Comparison of ENCODE assay signal across 14 cellular contexts in the genomic region with DNA sequence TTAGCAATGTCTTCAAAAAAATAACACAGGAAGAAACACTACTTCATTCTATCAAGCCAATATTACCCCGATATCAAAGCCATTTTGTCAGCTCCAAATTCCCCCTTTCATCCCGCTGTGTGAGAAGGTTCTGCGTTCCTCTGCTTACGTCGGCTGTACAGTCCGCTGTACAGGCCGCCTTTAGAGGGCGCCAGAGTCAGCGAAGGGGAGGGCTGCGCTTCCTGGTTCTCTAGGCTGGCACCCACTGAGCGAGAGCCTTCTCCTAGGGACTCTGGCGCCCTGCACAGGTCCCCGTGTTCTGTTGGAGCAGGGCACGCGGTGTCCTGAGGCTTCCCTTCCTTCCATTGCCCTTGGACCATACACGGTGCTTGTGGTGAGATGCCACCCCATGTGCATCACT. TPM values are rescaled to one million over a fixed set of nuclear protein-coding genes. Genes with fewer than 3 reads are reported as not detected.
DNase-seq lines count a peak whose midpoint lies in the region; ATAC-seq, FAIRE-seq and TF ChIP-seq lines count a peak whose summit lies in the region.
"Had no signal": no experiment of that assay in that cellular context is flagged by ENCODE, and none has a peak within 500 bp of the region (broad histone marks: within the 10 kb centered on the region; RNA-seq: fewer than 3 reads in every experiment).

No MANE protein-coding gene starts in this region.

- TF ChIP-seq EP300 in HepG2 (IDR thresholded peaks at IDR 0.05; ENCODE audit: low read depth in 2 of 2, low read length in 2 of 2) (no peak), HepG2 (CRISPR knock-in tag; IDR thresholded peaks at IDR 0.05; ENCODE audit: borderline replicate concordance) (no peak), K562 (IDR thresholded peaks at IDR 0.05; ENCODE audit: low read length) (no peak)

- DNase-seq in HepG2 (ENCODE audit: low spot score) = no peak
- DNase-seq in right lobe of liver = no peak
- no peak for DNase-seq in IMR-90
- DNase-seq in K562 (ENCODE audit: extremely low read depth in 1 of 4, low spot score in 3 of 4) = peak in 2 of 4 experiments; percentile 17 to 65
- DNase-seq in type B pancreatic cell (ENCODE audit: extremely low spot score, unreplicated experiment) = no peak
- no peak for DNase-seq in 8988T
- DNase-seq: activated T-cell treated with anti-CD3 and anti-CD28 coated beads for 4 hours, caudate nucleus had no signal

- 0% methylated on average over 1 of the region's 16 CpGs for WGBS in HepG2 (ENCODE audit: low lambda C conversion rate)
- 36% methylated on average over 10 of the region's 16 CpGs for WGBS in right lobe of liver (ENCODE audit: insufficient coverage, low coverage, low lambda C conversion rate, missing lambda C conversion rate)
- no CpG with 5 or more reads among the region's 16 CpGs for WGBS in IMR-90 (ENCODE audit: extremely low coverage in 2 of 2, insufficient read length in 1 of 2), 2 experiments
- WGBS in K562 (ENCODE audit: insufficient coverage, low coverage, missing lambda C conversion rate) = 19% methylated on average over 13 of the region's 16 CpGs

- no peaks in the 10 kb centered on the region for H3K9me3 Mint-ChIP-seq in type B pancreatic cell
- H3K9me3 Mint-ChIP-seq: stimulated activated naive CD8-positive, alpha-beta T cell treated with anti-CD3 and anti-CD28 coated beads, Interleukin-15, amount 100 ng/mL, for 72 hours had no signal

- H2AK9ac ChIP-seq in IMR-90 (replicated peaks; ENCODE audit: low read depth, low read length, poor library complexity) = peak overlapping the region; percentile 16

- H3K4me1 Mint-ChIP-seq in type B pancreatic cell (ENCODE audit: unreplicated experiment) = no peaks in the 10 kb centered on the region
- H3K4me1 Mint-ChIP-seq: stimulated activated naive CD8-positive, alpha-beta T cell treated with anti-CD3 and anti-CD28 coated beads, Interleukin-15, amount 100 ng/mL, for 72 hours had no signal

- H3K27me3 ChIP-seq in HepG2 (ENCODE audit: control insufficient read depth in 1 of 2, insufficient read depth in 2 of 2, low read length in 2 of 2) (no peaks in the 10 kb centered on the region), right lobe of liver (no peaks in the 10 kb centered on the region), IMR-90 (ENCODE audit: control insufficient read depth, insufficient read depth, low read length) (no peaks in the 10 kb centered on the region), K562 (ENCODE audit: control insufficient read depth in 2 of 2, insufficient read depth in 2 of 2, low read length in 2 of 2) (peaks cover 0 to 3% of the 10 kb centered on the region in 2 experiments; a peak in 2 of 5 replicates)
- H3K27me3 ChIP-seq: neutrophil had no signal

- no peak overlapping the region for H3K4me3 ChIP-seq in HepG2 (replicated peaks in 1 of 3; ENCODE audit: insufficient read depth in 1 of 3, low read depth in 2 of 3, low read length in 3 of 3)
- H3K4me3 ChIP-seq in right lobe of liver = no peak overlapping the region
- H3K4me3 ChIP-seq in IMR-90 (ENCODE audit: insufficient read depth, low read depth, low read length) = no peak overlapping the region
- no peak overlapping the region for H3K4me3 ChIP-seq in K562

- FAIRE-seq in HepG2 (lab: Jason Lieb, UNC) (no peak), K562 (lab: Jason Lieb, UNC) (peak; percentile 71)

- H2BK20ac ChIP-seq in IMR-90 (ENCODE audit: low read depth, low read length) = no peak overlapping the region

- TF ChIP-seq CTCF in HepG2 (CRISPR knock-in tag; IDR thresholded peaks at IDR 0.05) (peak; percentile 50), right lobe of liver (IDR thresholded peaks at IDR 0.05) (peak in 1 of 4 donors; percentile 8), IMR-90 (conservative IDR thresholded peaks at IDR 0.05; ENCODE audit: low read depth, low read length) (no peak), K562 (IDR thresholded peaks at IDR 0.05 in 2 of 3, conservative IDR thresholded peaks at IDR 0.05 in 1 of 3; ENCODE audit: insufficient read depth in 2 of 3, low read depth in 1 of 3, low read length in 3 of 3) (peak; percentile 65 to 73 (median 73)), type B pancreatic cell (conservative IDR thresholded peaks at IDR 0.05) (peak; percentile 25)

- ATAC-seq in HepG2 = peak; percentile 54; the same call in 2 of the 3 replicates
- ATAC-seq in right lobe of liver = no peak
- ATAC-seq in IMR-90 (ENCODE audit: low read depth) = no peak
- ATAC-seq in K562 = peak; percentile 99
- no peak for ATAC-seq in HG02588 (IDR thresholded peaks at IDR 0.05; ENCODE audit: unreplicated experiment)
- ATAC-seq in GM19351 (IDR thresholded peaks at IDR 0.05; ENCODE audit: unreplicated experiment) = no peak
- ATAC-seq: left lobe of liver; stimulated activated naive CD8-positive, alpha-beta T cell treated with anti-CD3 and anti-CD28 coated beads, Interleukin-15, amount 100 ng/mL, for 72 hours had no signal

- no peak overlapping the region for H3K9ac ChIP-seq in HepG2 (ENCODE audit: insufficient read depth, low read depth, low read length)
- no peak overlapping the region for H3K9ac ChIP-seq in IMR-90 (ENCODE audit: low read depth, low read length)
- H3K9ac ChIP-seq in K562 (ENCODE audit: insufficient read depth in 1 of 2, low read depth in 2 of 2, low read length in 2 of 2) = no peak overlapping the region

- dilution Hi-C loops in IMR-90 (cut with HindIII; ENCODE audit: low sequenced_read_pairs, unreplicated experiment) = no loop called here

- H3K79me2 ChIP-seq in HepG2 (ENCODE audit: insufficient read depth, low read length) (no peaks in the 10 kb centered on the region), K562 (ENCODE audit: control insufficient read depth, insufficient read depth, low read length) (no peaks in the 10 kb centered on the region)

- no peak overlapping the region for H2AK5ac ChIP-seq in IMR-90 (ENCODE audit: low read depth, low read length)

- in situ Hi-C loops in HepG2 (cut with HindIII; ENCODE audit: extremely low pct_ligation_motif_present, low pct_unique_long_range_greater_than_20kb) (no loop called here), IMR-90 (cut with MboI; ENCODE audit: low sequenced_read_pairs) (no loop called here), K562 (cut with MboI) (no loop called here)

- H3K18ac ChIP-seq in IMR-90 (ENCODE audit: low read depth, low read length) = no peak overlapping the region

- no peak overlapping the region for H4K5ac ChIP-seq in IMR-90 (ENCODE audit: low read depth, low read length)

- no peak overlapping the region for H3K27ac Mint-ChIP-seq in type B pancreatic cell

- H3K23ac ChIP-seq in IMR-90 (ENCODE audit: low read depth, low read length) = no peak overlapping the region

- H3K4me3 Mint-ChIP-seq in type B pancreatic cell = no peak overlapping the region
- H3K4me3 Mint-ChIP-seq: stimulated activated naive CD8-positive, alpha-beta T cell treated with anti-CD3 and anti-CD28 coated beads, Interleukin-15, amount 100 ng/mL, for 72 hours had no signal

- H4K20me1 ChIP-seq in HepG2 (ENCODE audit: insufficient read depth, low read length) = no peaks in the 10 kb centered on the region
- H4K20me1 ChIP-seq in IMR-90 (ENCODE audit: insufficient read depth, low read length) = no peaks in the 10 kb centered on the region
- no peaks in the 10 kb centered on the region for H4K20me1 ChIP-seq in K562 (replicated peaks; ENCODE audit: control insufficient read depth, insufficient read depth, low read length)

- H3K56ac ChIP-seq in IMR-90 (ENCODE audit: extremely low read depth, insufficient read depth, low read length) = no peak overlapping the region

- no peak for TF ChIP-seq RAD21 in HepG2 (CRISPR knock-in tag; IDR thresholded peaks at IDR 0.05)
- TF ChIP-seq RAD21 in IMR-90 (IDR thresholded peaks at IDR 0.05; ENCODE audit: low read length) = no peak
- no peak for TF ChIP-seq RAD21 in K562 (CRISPR knock-in tag; conservative IDR thresholded peaks at IDR 0.05 in 1 of 2, IDR thresholded peaks at IDR 0.05 in 1 of 2)

- H3K14ac ChIP-seq in IMR-90 (replicated peaks; ENCODE audit: low read depth, low read length) = no peak overlapping the region

- H2BK15ac ChIP-seq in IMR-90 (ENCODE audit: low read depth, low read length) = no peak overlapping the region

- H3K36me3 Mint-ChIP-seq in type B pancreatic cell = no peaks in the 10 kb centered on the region

- BruUV-seq in HepG2 (replicated peaks; lab: Mats Ljungman, UMichigan) = no TSS peak
- no TSS peak for BruUV-seq in IMR-90 (replicated peaks; lab: Mats Ljungman, UMichigan)
- BruUV-seq in K562 (replicated peaks; lab: Mats Ljungman, UMichigan) = no TSS peak

- H2AFZ ChIP-seq in HepG2 (ENCODE audit: low read length) (no peak overlapping the region), IMR-90 (replicated peaks; ENCODE audit: low read length, poor library complexity) (peak overlapping the region; percentile 32), K562 (ENCODE audit: low read depth, low read length) (peak overlapping the region; percentile 70)

- no peak overlapping the region for H4K8ac ChIP-seq in IMR-90 (ENCODE audit: low read depth in 2 of 2, low read length in 2 of 2)

- CTCF ChIA-PET in HepG2 (lab: Yijun Ruan, JAX; ENCODE audit: low intra/inter-chr PET ratio, low total read pairs) = no interaction called here
- CTCF ChIA-PET in IMR-90 (lab: Yijun Ruan, JAX) = no interaction called here
- CTCF ChIA-PET in K562 (lab: Yijun Ruan, JAX; ENCODE audit: low intra/inter-chr PET ratio) = no interaction called here

- no peak overlapping the region for H2BK5ac ChIP-seq in IMR-90 (ENCODE audit: low read depth, low read length, poor library complexity, severe bottlenecking)

- H3K4me1 ChIP-seq in HepG2 (ENCODE audit: insufficient read depth, low read length) (no peaks in the 10 kb centered on the region), right lobe of liver (no peaks in the 10 kb centered on the region), IMR-90 (ENCODE audit: control insufficient read depth, insufficient read depth, low read length) (no peaks in the 10 kb centered on the region), K562 (replicated peaks in 1 of 2; ENCODE audit: control insufficient read depth in 2 of 2, insufficient read depth in 2 of 2, low read length in 2 of 2) (no peaks in the 10 kb centered on the region)
- H3K4me1 ChIP-seq: Caco-2 had no signal

- H3K27me3 Mint-ChIP-seq in type B pancreatic cell = no peaks in the 10 kb centered on the region
- H3K27me3 Mint-ChIP-seq: stimulated activated naive CD8-positive, alpha-beta T cell treated with anti-CD3 and anti-CD28 coated beads, Interleukin-15, amount 100 ng/mL, for 72 hours had no signal

- POLR2A ChIA-PET in HepG2 (lab: Yijun Ruan, JAX) (no interaction called here), IMR-90 (lab: Charles Lee; ENCODE audit: unreplicated experiment) (no interaction called here), K562 (lab: Yijun Ruan, JAX) (no interaction called here)

- no peak for TF ChIP-seq POLR2A in HepG2 (IDR thresholded peaks at IDR 0.05; ENCODE audit: insufficient read depth in 1 of 2, low read depth in 2 of 2, low read length in 2 of 2)
- no peak for TF ChIP-seq POLR2A in right lobe of liver (IDR thresholded peaks at IDR 0.05)
- no peak for TF ChIP-seq POLR2A in IMR-90 (IDR thresholded peaks at IDR 0.05; ENCODE audit: low read depth, low read length)
- TF ChIP-seq POLR2A in K562 (conservative IDR thresholded peaks at IDR 0.05) = no peak

- intact Hi-C loops in HepG2 (cut with micrococcal nuclease; ENCODE audit: unreplicated experiment) = no loop called here
- intact Hi-C loops in right lobe of liver (cut with DNase I) = no loop called here
- intact Hi-C loops in IMR-90 (cut with micrococcal nuclease) = no loop called here
- intact Hi-C loops in K562 (cut with micrococcal nuclease) = no loop called here

- H2BK120ac ChIP-seq in IMR-90 (ENCODE audit: low read depth, low read length) = no peak overlapping the region

- no peaks in the 10 kb centered on the region for H3K79me1 ChIP-seq in IMR-90 (ENCODE audit: low read depth in 1 of 2, low read length in 2 of 2)

- H3K9me3 ChIP-seq in HepG2 (ENCODE audit: low read length) (no peaks in the 10 kb centered on the region), right lobe of liver (no peaks in the 10 kb centered on the region), IMR-90 (ENCODE audit: control insufficient read depth, insufficient read depth, low read length) (no peaks in the 10 kb centered on the region), K562 (replicated peaks; ENCODE audit: control insufficient read depth, insufficient read depth, low read depth, low read length) (no peaks in the 10 kb centered on the region)
- H3K9me3 ChIP-seq: Caco-2, neutrophil had no signal

- H3K27ac ChIP-seq in HepG2 (ENCODE audit: extremely low read length, insufficient read depth, low read length) (no peak overlapping the region), right lobe of liver (no peak overlapping the region), IMR-90 (ENCODE audit: insufficient read depth, low read length) (no peak overlapping the region), K562 (ENCODE audit: extremely low read depth, low read depth, low read length) (no peak overlapping the region)
- H3K27ac ChIP-seq: neutrophil had no signal

- H4K91ac ChIP-seq in IMR-90 (ENCODE audit: insufficient read depth, low read depth, low read length) = no peak overlapping the region

- H3K4me2 ChIP-seq in HepG2 (ENCODE audit: low read depth, low read length) (no peak overlapping the region), IMR-90 (ENCODE audit: low read depth, low read length) (no peak overlapping the region), K562 (ENCODE audit: insufficient read depth, low read length) (no peak overlapping the region)

- H3K9me1 ChIP-seq in IMR-90 (ENCODE audit: insufficient read depth, low read length) = no peaks in the 10 kb centered on the region
- H3K9me1 ChIP-seq in K562 (ENCODE audit: control insufficient read depth, insufficient read depth, low read length) = no peaks in the 10 kb centered on the region

- H3K36me3 ChIP-seq in HepG2 (replicated peaks in 1 of 2; ENCODE audit: control insufficient read depth in 1 of 2, insufficient read depth in 2 of 2, low read length in 2 of 2) (no peaks in the 10 kb centered on the region), right lobe of liver (no peaks in the 10 kb centered on the region), IMR-90 (ENCODE audit: control insufficient read depth, insufficient read depth, low read length) (no peaks in the 10 kb centered on the region), K562 (ENCODE audit: control insufficient read depth, insufficient read depth, low read length) (no peaks in the 10 kb centered on the region)
- H3K36me3 ChIP-seq: neutrophil had no signal

- H3K4ac ChIP-seq in IMR-90 (ENCODE audit: low read depth, low read length) = no peak overlapping the region

RNA-seq across cellular contexts. Expression of a gene that starts 25.3 kb away (rescaled TPM):
- total RNA-seq in HepG2 (2016; rRNA removed; fragmentation: Illumina TruSeq; extraction: Trizol) (not detected in 2 replicates), right lobe of liver (not detected), IMR-90 (2012; rRNA removed) (not detected in 2 replicates), K562 (2014; rRNA removed) (2.5 TPM in 2 replicates), K562 (2014; rRNA removed; fragmentation: Illumina TruSeq; extraction: Trizol) (4.1 and 5.3 TPM in 2 replicates), K562 (2015; rRNA removed; fragmentation: Illumina TruSeq; extraction: Trizol) (4.4 and 5.7 TPM in 2 replicates), K562 (2021) (2.7 and 3.1 TPM in 2 replicates), type B pancreatic cell (ENCODE audit: low replicate concordance) (not detected in 2 replicates)
- not detected in 2 replicates for total RNA-seq in HepG2 (2016; cell fraction: cytosol; rRNA removed; fragmentation: Illumina TruSeq; extraction: Trizol; ENCODE audit: low read depth)
- not detected in 2 replicates for total RNA-seq in HepG2 (2016; cell fraction: insoluble cytoplasmic fraction; rRNA removed; fragmentation: Illumina TruSeq; extraction: Trizol)
- total RNA-seq in HepG2 (2016; cell fraction: membrane; rRNA removed; fragmentation: Illumina TruSeq; extraction: Trizol) = not detected in 2 replicates
- total RNA-seq in HepG2 (2016; cell fraction: nucleus; rRNA removed; fragmentation: Illumina TruSeq; extraction: Trizol) = not detected in 2 replicates
- polyA plus RNA-seq in HepG2 (2011; rRNA removed) (not detected in 2 replicates), IMR-90 (2012; rRNA removed) (not detected in 2 replicates), K562 (2011; rRNA removed) (1.9 and 2.8 TPM in 2 replicates), K562 (2014; fragmentation: Illumina TruSeq; extraction: Trizol) (1.1 and 1.5 TPM in 2 replicates), K562 (2014; fragmentation: Nextera tagmentation; extraction: Ambion mirVana) (1 to 10 TPM; 1.2 to 1.3 TPM), K562 (2014; rRNA removed) (0.66 and 1.9 TPM in 2 replicates)
- not detected in 2 replicates for polyA plus RNA-seq in HepG2 (2011; cell fraction: cytosol; rRNA removed)
- polyA plus RNA-seq in HepG2 (2011; cell fraction: nucleus; rRNA removed) = not detected in 2 replicates
- polyA plus RNA-seq in HepG2 (2012) = not detected in 2 replicates
- polyA plus RNA-seq in HepG2 (2016; cell fraction: cytosol; fragmentation: Illumina TruSeq; extraction: Trizol; ENCODE audit: low read depth) = not detected in 2 replicates
- not detected in 2 replicates for polyA plus RNA-seq in HepG2 (2016; cell fraction: insoluble cytoplasmic fraction; fragmentation: Illumina TruSeq; extraction: Trizol; ENCODE audit: low read depth)
- polyA plus RNA-seq in HepG2 (2016; cell fraction: membrane; fragmentation: Illumina TruSeq; extraction: Trizol; ENCODE audit: low read depth) = not detected in 2 replicates
- not detected in 2 replicates for polyA plus RNA-seq in HepG2 (2016; cell fraction: nucleus; fragmentation: Illumina TruSeq; extraction: Trizol; ENCODE audit: insufficient read depth, low read depth)
- polyA minus RNA-seq in HepG2 (2011; rRNA and poly(A)+ RNA removed; ENCODE audit: low replicate concordance) = not detected in 2 replicates
- polyA minus RNA-seq in HepG2 (2011; cell fraction: cytosol; rRNA and poly(A)+ RNA removed) = not detected in 2 replicates
- polyA minus RNA-seq in HepG2 (2011; cell fraction: nucleus; rRNA and poly(A)+ RNA removed) = not detected in 2 replicates
- not detected in 2 replicates for polyA plus RNA-seq in IMR-90 (2012; cell fraction: cytosol; rRNA removed)
- polyA plus RNA-seq in IMR-90 (2012; cell fraction: nucleus; rRNA removed; ENCODE audit: low replicate concordance) = not detected in 2 replicates
- 2.2 and 6.9 TPM in 2 replicates for total RNA-seq in K562 (2011; cell fraction: chromatin; rRNA removed; ENCODE audit: low replicate concordance)
- total RNA-seq in K562 (2011; cell fraction: nucleolus; rRNA removed) = 1.8 and 2.2 TPM in 2 replicates
- 1.2 and 2.1 TPM in 2 replicates for total RNA-seq in K562 (2011; cell fraction: nucleoplasm; rRNA removed)
- polyA plus RNA-seq in K562 (2011; cell fraction: cytosol; rRNA removed) = 0.13 and 0.24 TPM in 2 replicates
- polyA plus RNA-seq in K562 (2011; cell fraction: nucleus; rRNA removed) = 1.5 and 2.1 TPM in 2 replicates
- polyA plus RNA-seq in K562 (2012) = 0.46 and 0.94 TPM in 2 replicates
- polyA minus RNA-seq in K562 (2011; rRNA and poly(A)+ RNA removed) = 12.7 and 18.2 TPM in 2 replicates
- 3.3 and 10.7 TPM in 2 replicates for polyA minus RNA-seq in K562 (2011; cell fraction: cytosol; rRNA and poly(A)+ RNA removed)
- polyA minus RNA-seq in K562 (2011; cell fraction: nucleus; rRNA and poly(A)+ RNA removed) = 2.6 and 3.9 TPM in 2 replicates
- total RNA-seq: Caco-2, left lobe of liver had no signal

Comparison
In these comparisons a context has a peak if more than half of its experiments do, and no peak if none do; other contexts are left out.
1. ATAC-seq: peak in HepG2 (single experiment) and K562 (single experiment); none in right lobe of liver (0 of 4), IMR-90 (single experiment), HG02588 (single experiment) and GM19351 (single experiment).